14 cellular contexts compared by ENCODE assay signal in genomic region chr16:53100889-53101288, GRCh38. TPM values are rescaled to one million over a fixed set of nuclear protein-coding genes. Genes with fewer than 3 reads are reported as not detected.
DNase-seq lines count a peak whose midpoint lies in the region; ATAC-seq and TF ChIP-seq lines count a peak whose summit lies in the region.
"Had no signal": no experiment of that assay in that cellular context is flagged by ENCODE, and none has a peak within 500 bp of the region (broad histone marks: within the 10 kb centered on the region; RNA-seq: fewer than 3 reads in every experiment).

No MANE protein-coding gene starts in this region.

- peaks cover 18 to 37% of the 10 kb centered on the region in 2 donors for H3K4me1 Mint-ChIP-seq in stimulated activated naive B cell treated with anti-CD40 and anti-IgM and Interleukin-4, amounts not matched to agents 10 μg/mL and 1 μg/mL and 100 μg/mL, for 72 hours

- peaks cover 1 to 4% of the 10 kb centered on the region in 2 donors for H3K36me3 Mint-ChIP-seq in stimulated activated naive B cell treated with anti-CD40 and anti-IgM and Interleukin-4, amounts not matched to agents 10 μg/mL and 1 μg/mL and 100 μg/mL, for 72 hours

- no peaks in the 10 kb centered on the region; the same call in 1 of the 2 replicates for H3K79me2 ChIP-seq in OCI-LY1 (ENCODE audit: insufficient read depth, low read length)
- H3K79me2 ChIP-seq in hepatocyte: peaks cover 53% of the 10 kb centered on the region

- no peak for ATAC-seq in stimulated activated naive B cell treated with anti-CD40 and anti-IgM and Interleukin-4, amounts not matched to agents 10 μg/mL and 1 μg/mL and 100 μg/mL, for 72 hours (replicated peaks)
- ATAC-seq in HG02885 (IDR thresholded peaks at IDR 0.05; ENCODE audit: poor library complexity, unreplicated experiment) (no peak), HG02571 (IDR thresholded peaks at IDR 0.05; ENCODE audit: unreplicated experiment) (no peak)
- ATAC-seq: HCT116 had no signal

- 82% methylated on average over 1 of the region's 1 CpG for WGBS in hepatocyte (ENCODE audit: low lambda C conversion rate, missing lambda C conversion rate)

- H3K9me3 ChIP-seq in OCI-LY1 (ENCODE audit: low read length): no peaks in the 10 kb centered on the region
- H3K9me3 ChIP-seq in hepatocyte (ENCODE audit: low read depth): no peaks in the 10 kb centered on the region

- peak; percentile 11 for DNase-seq in NCI-H1105 treated with DMSO at 0.1 percent for 48 hours (lab: John Stamatoyannopoulos, UW)
- DNase-seq in NCI-H1105 (lab: John Stamatoyannopoulos, UW): no peak
- DNase-seq in hepatocyte (ENCODE audit: low spot score): no peak
- no peak for DNase-seq in stimulated activated naive B cell treated with anti-CD40 and anti-IgM and Interleukin-4, amounts not matched to agents 10 μg/mL and 1 μg/mL and 100 μg/mL, for 72 hours
- DNase-seq in NCI-H2227 treated with DMSO at 0.1 percent for 48 hours (lab: John Stamatoyannopoulos, UW): no peak
- DNase-seq: activated B cell treated with CpG ODN at 0.5 μM for 24 hours, activated gamma-delta T cell treated with Interleukin-2 at 50 U/mL for 16 hours, GDM1, NCI-H1436 had no signal

- no peak overlapping the region for H3K4me3 ChIP-seq in OCI-LY1 (ENCODE audit: low read depth, low read length, poor library complexity, severe bottlenecking)
- H3K4me3 ChIP-seq in hepatocyte: no peak overlapping the region

- H3K36me3 ChIP-seq in OCI-LY1 (ENCODE audit: insufficient read depth, low read length) (peaks cover 5% of the 10 kb centered on the region; the same call in 1 of the 2 replicates), hepatocyte (replicated peaks; ENCODE audit: insufficient read depth, low read depth) (no peaks in the 10 kb centered on the region)

- H4K20me1 ChIP-seq in OCI-LY1 (ENCODE audit: insufficient read depth, low read length) (no peaks in the 10 kb centered on the region), hepatocyte (ENCODE audit: insufficient read depth, poor library complexity, severe bottlenecking) (no peaks in the 10 kb centered on the region)

- no peaks in the 10 kb centered on the region for H3F3A ChIP-seq in OCI-LY1 (ENCODE audit: insufficient read depth, low read length)

- H3K27me3 Mint-ChIP-seq in stimulated activated naive B cell treated with anti-CD40 and anti-IgM and Interleukin-4, amounts not matched to agents 10 μg/mL and 1 μg/mL and 100 μg/mL, for 72 hours: no peaks in the 10 kb centered on the region
- H3K27me3 Mint-ChIP-seq: activated B cell treated with CpG ODN at 0.5 μM for 24 hours had no signal

- no peaks in the 10 kb centered on the region for H3K9me3 Mint-ChIP-seq in stimulated activated naive B cell treated with anti-CD40 and anti-IgM and Interleukin-4, amounts not matched to agents 10 μg/mL and 1 μg/mL and 100 μg/mL, for 72 hours
- H3K9me3 Mint-ChIP-seq: activated B cell treated with CpG ODN at 0.5 μM for 24 hours, neural crest cell had no signal

- H3K27me3 ChIP-seq in OCI-LY1 (ENCODE audit: insufficient read depth, low read length): no peaks in the 10 kb centered on the region
- H3K27me3 ChIP-seq in hepatocyte: no peaks in the 10 kb centered on the region

- peaks cover 25% of the 10 kb centered on the region for H3K4me1 ChIP-seq in OCI-LY1 (ENCODE audit: insufficient read depth, low read length, severe bottlenecking)
- peaks cover 27% of the 10 kb centered on the region for H3K4me1 ChIP-seq in hepatocyte (ENCODE audit: insufficient read depth)

- H3K27ac Mint-ChIP-seq in stimulated activated naive B cell treated with anti-CD40 and anti-IgM and Interleukin-4, amounts not matched to agents 10 μg/mL and 1 μg/mL and 100 μg/mL, for 72 hours: peak overlapping the region; percentile 42

- no peak overlapping the region for H3K4me3 Mint-ChIP-seq in stimulated activated naive B cell treated with anti-CD40 and anti-IgM and Interleukin-4, amounts not matched to agents 10 μg/mL and 1 μg/mL and 100 μg/mL, for 72 hours
- H3K4me3 Mint-ChIP-seq: neural crest cell had no signal

- no peak overlapping the region for H3K9ac ChIP-seq in OCI-LY1 (ENCODE audit: low read length)

- peak overlapping the region; percentile 93 for H3K27ac ChIP-seq in OCI-LY1 (ENCODE audit: low read depth, low read length, poor library complexity, severe bottlenecking)
- H3K27ac ChIP-seq in hepatocyte: peak overlapping the region; percentile 97

- H3K4me2 ChIP-seq in OCI-LY1 (ENCODE audit: low read length): no peak overlapping the region
- no peak overlapping the region for H3K4me2 ChIP-seq in hepatocyte

- H3K9me2 ChIP-seq in OCI-LY1 (ENCODE audit: low read depth, low read length): no peaks in the 10 kb centered on the region; the same call in 1 of the 2 replicates
- H3K9me2 ChIP-seq in hepatocyte (replicated peaks; ENCODE audit: insufficient read depth): no peaks in the 10 kb centered on the region

- H2AFZ ChIP-seq in OCI-LY1 (ENCODE audit: low read length) (no peak overlapping the region), hepatocyte (no peak overlapping the region)

- TF ChIP-seq CTCF in OCI-LY1 (IDR thresholded peaks at IDR 0.05; ENCODE audit: low read length): no peak
- no peak for TF ChIP-seq CTCF in hepatocyte (IDR thresholded peaks at IDR 0.05; ENCODE audit: poor library complexity)

RNA-seq across cellular contexts. Expression of gene CHD9, which starts 46.1 kb away (rescaled TPM):
- 68.2 and 89.4 TPM in 2 replicates for total RNA-seq in hepatocyte
- polyA plus RNA-seq in hepatocyte: 54.9 and 72.6 TPM in 2 replicates

RNA-seq across cellular contexts. Expression of gene CHD9NB, which starts 48.2 kb away (rescaled TPM):
- 0.64 and 2.3 TPM in 2 replicates for total RNA-seq in hepatocyte
- 0.81 and 1.4 TPM in 2 replicates for polyA plus RNA-seq in hepatocyte
- total RNA-seq: activated B cell treated with CpG ODN at 0.5 μM for 24 hours had no signal
